13 cellular contexts compared by ENCODE assay signal in genomic region chr4:11487876-11488545, GRCh38. TPM values are rescaled to one million over a fixed set of nuclear protein-coding genes. Genes with fewer than 3 reads are reported as not detected.
DNase-seq lines count a peak whose midpoint lies in the region; ATAC-seq and TF ChIP-seq lines count a peak whose summit lies in the region.
"Had no signal": no experiment of that assay in that cellular context is flagged by ENCODE, and none has a peak within 500 bp of the region (broad histone marks: within the 10 kb centered on the region; RNA-seq: fewer than 3 reads in every experiment).

No MANE protein-coding gene starts in this region.

- intact Hi-C loops in colonic mucosa (cut with DNase I), result no loop called here

- no peaks in the 10 kb centered on the region for H3K36me3 Mint-ChIP-seq in activated naive CD8-positive, alpha-beta T cell treated with anti-CD3 and anti-CD28 coated beads for 36 hours
- no peaks in the 10 kb centered on the region for H3K36me3 Mint-ChIP-seq in activated naive CD8-positive, alpha-beta T cell treated with anti-CD3 and anti-CD28 coated beads, Interleukin-2, amount 50 U/mL, for 24 hours (ENCODE audit: low read depth)
- H3K36me3 Mint-ChIP-seq: stimulated activated memory B cell treated with anti-CD40 and anti-IgM and Interleukin-4, amounts not matched to agents 10 μg/mL and 1 μg/mL and 100 μg/mL, for 72 hours had no signal

- H3K36me3 ChIP-seq in upper lobe of left lung, result no peaks in the 10 kb centered on the region
- no peaks in the 10 kb centered on the region for H3K36me3 ChIP-seq in colonic mucosa

- H3K9me3 ChIP-seq in upper lobe of left lung (no peaks in the 10 kb centered on the region), colonic mucosa (no peaks in the 10 kb centered on the region)

- TF ChIP-seq CTCF in upper lobe of left lung (IDR thresholded peaks at IDR 0.05) (no peak), colonic mucosa (IDR thresholded peaks at IDR 0.05) (no peak)

- TF ChIP-seq POLR2A in upper lobe of left lung (IDR thresholded peaks at IDR 0.05), result peak in 1 of 4 donors; percentile 16

- no peak overlapping the region for H3K27ac ChIP-seq in upper lobe of left lung
- no peak overlapping the region for H3K27ac ChIP-seq in colonic mucosa

- peak in 1 of 4 donors; percentile 11 for TF ChIP-seq EP300 in upper lobe of left lung (IDR thresholded peaks at IDR 0.05)

- H3K27me3 ChIP-seq in upper lobe of left lung (no peaks in the 10 kb centered on the region), colonic mucosa (no peaks in the 10 kb centered on the region)

- WGBS in upper lobe of left lung, 2 donors, result 47 to 57% methylated on average over 3 of the region's 3 CpGs

- H3K4me1 ChIP-seq in upper lobe of left lung (peaks cover 0 to 15% (median 3%) of the 10 kb centered on the region in 4 donors), colonic mucosa (no peaks in the 10 kb centered on the region)

- H3K9me3 Mint-ChIP-seq in activated naive CD8-positive, alpha-beta T cell treated with anti-CD3 and anti-CD28 coated beads for 36 hours, result peaks cover 5% of the 10 kb centered on the region
- H3K9me3 Mint-ChIP-seq in activated naive CD8-positive, alpha-beta T cell treated with anti-CD3 and anti-CD28 coated beads, Interleukin-2, amount 50 U/mL, for 24 hours, result peaks cover 3% of the 10 kb centered on the region
- H3K9me3 Mint-ChIP-seq: stimulated activated memory B cell treated with anti-CD40 and anti-IgM and Interleukin-4, amounts not matched to agents 10 μg/mL and 1 μg/mL and 100 μg/mL, for 72 hours had no signal

- no peaks in the 10 kb centered on the region for H3K27me3 Mint-ChIP-seq in activated naive CD8-positive, alpha-beta T cell treated with anti-CD3 and anti-CD28 coated beads for 36 hours
- H3K27me3 Mint-ChIP-seq in activated naive CD8-positive, alpha-beta T cell treated with anti-CD3 and anti-CD28 coated beads, Interleukin-2, amount 50 U/mL, for 24 hours, result no peaks in the 10 kb centered on the region
- H3K27me3 Mint-ChIP-seq: naive thymus-derived CD8-positive, alpha-beta T cell; stimulated activated memory B cell treated with anti-CD40 and anti-IgM and Interleukin-4, amounts not matched to agents 10 μg/mL and 1 μg/mL and 100 μg/mL, for 72 hours had no signal

- peak overlapping the region; percentile 27 for H3K27ac Mint-ChIP-seq in activated naive CD8-positive, alpha-beta T cell treated with anti-CD3 and anti-CD28 coated beads for 36 hours
- no peak overlapping the region for H3K27ac Mint-ChIP-seq in activated naive CD8-positive, alpha-beta T cell treated with anti-CD3 and anti-CD28 coated beads, Interleukin-2, amount 50 U/mL, for 24 hours
- H3K27ac Mint-ChIP-seq: stimulated activated memory B cell treated with anti-CD40 and anti-IgM and Interleukin-4, amounts not matched to agents 10 μg/mL and 1 μg/mL and 100 μg/mL, for 72 hours had no signal

- peaks cover 21% of the 10 kb centered on the region for H3K4me1 Mint-ChIP-seq in activated naive CD8-positive, alpha-beta T cell treated with anti-CD3 and anti-CD28 coated beads for 36 hours
- H3K4me1 Mint-ChIP-seq in activated naive CD8-positive, alpha-beta T cell treated with anti-CD3 and anti-CD28 coated beads, Interleukin-2, amount 50 U/mL, for 24 hours, result peaks cover 34% of the 10 kb centered on the region

- ATAC-seq in activated naive CD8-positive, alpha-beta T cell treated with anti-CD3 and anti-CD28 coated beads, Interleukin-2, amount 50 U/mL, for 24 hours, result no peak
- ATAC-seq in esophagus mucosa, result peak; percentile 67
- peak; percentile 70 to 86 for ATAC-seq in upper lobe of left lung (ENCODE audit: low FRiP score in 2 of 2)
- no peak for ATAC-seq in HG03135 (IDR thresholded peaks at IDR 0.05; ENCODE audit: unreplicated experiment)
- ATAC-seq in GM21737 (IDR thresholded peaks at IDR 0.05; ENCODE audit: unreplicated experiment), result no peak
- ATAC-seq: stimulated activated memory B cell treated with anti-CD40 and anti-IgM and Interleukin-4, amounts not matched to agents 10 μg/mL and 1 μg/mL and 100 μg/mL, for 72 hours had no signal

- no peak for DNase-seq in activated naive CD8-positive, alpha-beta T cell treated with anti-CD3 and anti-CD28 coated beads for 36 hours
- no peak for DNase-seq in activated naive CD8-positive, alpha-beta T cell treated with anti-CD3 and anti-CD28 coated beads, Interleukin-2, amount 50 U/mL, for 24 hours
- peak; percentile 84 for DNase-seq in NCI-H524 treated with DMSO at 0.1 percent for 48 hours (lab: John Stamatoyannopoulos, UW)
- DNase-seq in upper lobe of left lung, result no peak
- no peak for DNase-seq in colonic mucosa
- DNase-seq: cerebellar nuclear complex, hypothalamus, NCI-H774 had no signal

- H3K4me3 Mint-ChIP-seq in activated naive CD8-positive, alpha-beta T cell treated with anti-CD3 and anti-CD28 coated beads for 36 hours, result no peak overlapping the region
- H3K4me3 Mint-ChIP-seq in activated naive CD8-positive, alpha-beta T cell treated with anti-CD3 and anti-CD28 coated beads, Interleukin-2, amount 50 U/mL, for 24 hours, result no peak overlapping the region
- H3K4me3 Mint-ChIP-seq: naive thymus-derived CD8-positive, alpha-beta T cell; stimulated activated memory B cell treated with anti-CD40 and anti-IgM and Interleukin-4, amounts not matched to agents 10 μg/mL and 1 μg/mL and 100 μg/mL, for 72 hours had no signal

- H3K4me3 ChIP-seq in upper lobe of left lung (no peak overlapping the region), colonic mucosa (no peak overlapping the region)

- H3K9ac ChIP-seq in colonic mucosa (ENCODE audit: low read depth in 2 of 2, low read length in 2 of 2), result no peak overlapping the region

RNA-seq across cellular contexts. Expression of gene HS3ST1, which starts 59.3 kb away (rescaled TPM):
- under 1 TPM; 0.04 to 0.33 TPM for total RNA-seq in activated naive CD8-positive, alpha-beta T cell treated with anti-CD3 and anti-CD28 coated beads for 36 hours
- total RNA-seq in esophagus mucosa (18.7 TPM), upper lobe of left lung (10 to 100 TPM in 2 of 6 donors, 1 to 10 TPM in 4; 3.4 to 13.8 (median 7.2) TPM), colonic mucosa (1 to 10 TPM; 6.6 to 7.6 TPM)

Comparison
In these comparisons a context has a peak if more than half of its experiments do, and no peak if none do; other contexts are left out.
1. ATAC-seq: peak in esophagus mucosa (single experiment) and upper lobe of left lung (2 of 2); none in activated naive CD8-positive, alpha-beta T cell treated with anti-CD3 and anti-CD28 coated beads, Interleukin-2, amount 50 U/mL, for 24 hours (single experiment), HG03135 (single experiment) and GM21737 (single experiment).